In the genomic region with DNA sequence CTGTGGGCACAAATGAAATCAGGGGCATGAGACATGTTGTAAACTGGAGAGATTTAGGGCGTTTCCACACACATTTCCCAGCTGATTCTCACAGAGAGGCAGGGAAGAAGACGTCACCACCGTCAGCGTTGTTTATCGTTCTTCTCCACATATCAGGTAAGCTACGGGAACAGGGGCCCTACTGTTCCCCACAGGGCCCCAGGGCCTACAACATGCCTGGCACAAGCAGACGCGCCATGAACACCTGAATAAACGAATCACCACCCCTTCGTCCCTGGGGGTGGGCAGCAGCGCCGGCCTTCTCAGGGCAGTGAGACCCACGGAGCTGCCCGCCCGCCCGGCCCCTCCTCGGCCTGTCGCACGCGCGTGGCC, we compare ENCODE assay signal across 8 cellular contexts. TPM values are rescaled to one million over a fixed set of nuclear protein-coding genes. Genes with fewer than 3 reads are reported as not detected.
A peak's percentile ranks its signal among the peaks of the same experiment; 100 is the strongest.
DNase-seq lines count a peak whose midpoint lies in the region; ATAC-seq and TF ChIP-seq lines count a peak whose summit lies in the region.

No MANE protein-coding gene starts in this region.

- H3K4me3 ChIP-seq in AG09309 (ENCODE audit: control insufficient read depth, low read depth, low read length), result peak overlapping the region; percentile 85
- H3K4me3 ChIP-seq in NT2/D1 (ENCODE audit: insufficient read length, low read depth), result peak overlapping the region; percentile 80
- H3K4me3 ChIP-seq in muscle layer of duodenum (ENCODE audit: low read depth in 1 of 2, low read length in 2 of 2), result peak overlapping the region; percentile 80 to 93

- ATAC-seq in GM21619 (IDR thresholded peaks at IDR 0.05; ENCODE audit: unreplicated experiment) (peak; percentile 10), HG02884 (IDR thresholded peaks at IDR 0.05; ENCODE audit: unreplicated experiment) (no peak)

- H3K27me3 ChIP-seq in NT2/D1 (ENCODE audit: insufficient read depth, insufficient read length), result no peaks in the 10 kb centered on the region
- H3K27me3 ChIP-seq in muscle layer of duodenum (ENCODE audit: low read depth, low read length), result no peaks in the 10 kb centered on the region

- H3K4me1 ChIP-seq in NT2/D1 (ENCODE audit: insufficient read depth, insufficient read length) (no peaks in the 10 kb centered on the region), muscle layer of duodenum (ENCODE audit: control insufficient read depth in 1 of 2, insufficient read depth in 2 of 2, low read length in 2 of 2) (peaks cover 9% of the 10 kb centered on the region in 2 donors)

- TF ChIP-seq CTCF in AG09309 (IDR thresholded peaks at IDR 0.05; ENCODE audit: control insufficient read depth, insufficient read depth, low read depth, low read length, missing control alignments), result no peak

- H3K36me3 ChIP-seq in NT2/D1 (ENCODE audit: insufficient read depth, insufficient read length, low read length), result peaks cover 4% of the 10 kb centered on the region
- peaks cover 0 to 4% of the 10 kb centered on the region in 2 donors for H3K36me3 ChIP-seq in muscle layer of duodenum (ENCODE audit: control insufficient read depth in 1 of 2, insufficient read depth in 2 of 2, low read length in 2 of 2)

- H3K9me3 ChIP-seq in NT2/D1 (ENCODE audit: insufficient read depth, low read length) (no peaks in the 10 kb centered on the region), muscle layer of duodenum (ENCODE audit: control insufficient read depth in 1 of 2, low read length in 2 of 2) (no peaks in the 10 kb centered on the region)

- H3K27ac ChIP-seq in muscle layer of duodenum (ENCODE audit: low read length), result no peak overlapping the region

- DNase-seq in AG09309 (ENCODE audit: low read depth) (no peak), NT2/D1 (ENCODE audit: low read depth, low spot score) (no peak), dermis microvascular lymphatic vessel endothelial cell (ENCODE audit: low read depth in 2 of 2) (peak; percentile 36 to 38), NCI-H1436 treated with DMSO at 0.1 percent for 48 hours (lab: John Stamatoyannopoulos, UW) (no peak), epidermal melanocyte (ENCODE audit: insufficient read length, low spot score) (no peak)

- peak overlapping the region; percentile 89 for H3K9ac ChIP-seq in NT2/D1 (ENCODE audit: insufficient read length, low read depth)

RNA-seq across cellular contexts. Expression of a gene that starts 0.3 kb away (rescaled TPM):
- 0.13 and 0.38 TPM in 2 replicates for total RNA-seq in dermis microvascular lymphatic vessel endothelial cell

RNA-seq across cellular contexts. Expression of a gene that starts 50.5 kb away (rescaled TPM):
- total RNA-seq in dermis microvascular lymphatic vessel endothelial cell, result under 0.01 TPM in 1 of 2 replicates, not detected in the other

Comparison
In these comparisons a context has a peak if more than half of its experiments do, and no peak if none do; other contexts are left out.
1. DNase-seq: peak in dermis microvascular lymphatic vessel endothelial cell (2 of 2); none in AG09309 (single experiment), NT2/D1 (single experiment), NCI-H1436 treated with DMSO at 0.1 percent for 48 hours (single experiment) and epidermal melanocyte (single experiment).
2. Peak in every context shown above with its lines, with median percentiles within 50 percentile points of each other: H3K4me3 ChIP-seq.